In the genomic region with DNA sequence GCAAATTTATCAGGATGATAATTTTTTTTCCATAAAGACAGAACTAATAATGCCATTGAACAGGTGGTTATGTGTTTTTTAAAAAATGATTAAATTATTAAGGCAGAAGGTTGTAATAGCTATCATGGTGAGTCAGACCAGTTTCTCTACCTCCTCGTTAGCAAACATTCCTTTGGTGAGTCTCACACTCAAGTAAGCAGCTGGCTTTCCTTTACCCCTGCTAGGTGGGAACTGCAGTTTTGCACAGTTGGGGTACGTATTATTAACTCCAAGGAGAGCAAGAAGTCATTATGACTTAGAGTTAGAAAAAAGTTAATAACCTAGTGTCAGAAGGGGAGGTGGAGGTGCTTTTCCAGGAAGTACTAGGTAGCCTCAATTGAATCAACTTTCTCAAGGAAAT, we compare ENCODE assay signal across 1 cellular context.
TF ChIP-seq lines count a peak whose summit lies in the region.

No MANE protein-coding gene starts in this region.

TF ChIP-seq in WTC11, 78 proteins besides CTCF, POLR2A, EP300 and RAD21 (continued from another document):
- TF ChIP-seq GRHL2 (CRISPR knock-in tag; IDR thresholded peaks at IDR 0.05; ENCODE audit: insufficient replicate concordance, severe bottlenecking) (no peak), ERG (CRISPR knock-in tag; IDR thresholded peaks at IDR 0.05) (no peak)
